12 cellular contexts compared by ENCODE assay signal in genomic region chr18:57329856-57330255, GRCh38. TPM values are rescaled to one million over a fixed set of nuclear protein-coding genes. Genes with fewer than 3 reads are reported as not detected.
"Had no signal": no experiment of that assay in that cellular context is flagged by ENCODE, and none has a peak within 500 bp of the region (broad histone marks: within the 10 kb centered on the region; RNA-seq: fewer than 3 reads in every experiment).

No MANE protein-coding gene starts in this region.

- H3K27ac ChIP-seq: GM23248, HL-60 had no signal

- ATAC-seq: HCT116, HepG2, K562 had no signal

- H3K9ac ChIP-seq: GM23248 had no signal

- DNase-seq: GM23248, GOT3, H7, HFFc6, IMR-90 had no signal

- H3K4me1 ChIP-seq: HAP-1 had no signal

- H3K9me3 Mint-ChIP-seq: HFFc6 had no signal

- H3K27ac Mint-ChIP-seq: HFFc6 had no signal

- H3K4me3 ChIP-seq: GM23248, HAP-1, K562 had no signal

- H3K36me3 ChIP-seq: HAP-1 had no signal

- H3K4me3 Mint-ChIP-seq: HFFc6 had no signal

- FAIRE-seq: HepG2, K562 had no signal

RNA-seq across cellular contexts. Expression of gene ST8SIA3, which starts 22.5 kb away (rescaled TPM):
- total RNA-seq: GM23248, H4, HepG2, HFFc6, HT1080, IMR-90, K562 had no signal
- polyA plus RNA-seq: GM23248, HepG2, IMR-90, K562 had no signal
